ENCODE assay signal across 8 cellular contexts in the genomic region with DNA sequence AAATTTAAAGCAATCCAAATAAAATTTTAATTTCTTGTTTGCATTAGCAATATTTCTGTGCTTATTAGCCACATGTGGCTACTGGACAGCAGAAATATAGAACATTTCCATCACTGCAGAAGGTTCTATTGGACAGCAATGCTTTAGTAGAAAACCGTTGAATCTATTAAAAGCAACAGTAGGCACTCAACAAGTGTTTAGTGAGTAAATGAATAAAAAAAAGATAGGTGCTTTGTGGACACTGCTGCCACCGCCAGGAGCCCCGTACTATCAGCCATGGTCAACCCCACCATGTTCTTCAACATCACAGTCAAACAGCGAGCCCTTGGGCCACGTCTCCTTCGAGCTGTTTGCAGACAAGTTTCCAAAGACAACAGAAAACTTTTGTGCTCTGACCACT.
"Had no signal": no experiment of that assay in that cellular context is flagged by ENCODE, and none has a peak within 500 bp of the region (broad histone marks: within the 10 kb centered on the region; RNA-seq: fewer than 3 reads in every experiment).

No MANE protein-coding gene starts in this region.

- H3K4me3 ChIP-seq: GM23248, HAP-1 had no signal

- FAIRE-seq: HTR-8/SVneo had no signal

- H3K27ac ChIP-seq: GM23248 had no signal

- H3K9ac ChIP-seq: GM23248 had no signal

- H2AFZ ChIP-seq: GM23248 had no signal

- DNase-seq: GM23248, GOT3, H7, IMR-90, KG1 had no signal

- H3K9me3 ChIP-seq: HAP-1 had no signal

- H3K36me3 ChIP-seq: HAP-1 had no signal

- ATAC-seq: HCT116 had no signal
